ENCODE assay signal across 8 cellular contexts in genomic region chr20:3203315-3204123, GRCh38. TPM values are rescaled to one million over a fixed set of nuclear protein-coding genes. Genes with fewer than 3 reads are reported as not detected.
DNase-seq lines count a peak whose midpoint lies in the region; ATAC-seq and TF ChIP-seq lines count a peak whose summit lies in the region.

No MANE protein-coding gene starts in this region.

- H3K27ac ChIP-seq in foreskin keratinocyte: peak overlapping the region; percentile 7

- peak; percentile 39 to 47 for ATAC-seq in activated T-cell treated with anti-CD3 and anti-CD28 coated beads, Interleukin-2, amount 50 U/mL, for 4 hours
- ATAC-seq in foreskin keratinocyte: peak; percentile 13

- H3K27ac Mint-ChIP-seq in osteocyte (ENCODE audit: unreplicated experiment): peak overlapping the region; percentile 91

- DNase-seq in GM06990 (ENCODE audit: extremely low read depth, insufficient read length) (peak; percentile 59), HEK293T (ENCODE audit: extremely low spot score) (peak; percentile 25), NCI-H2029 (lab: John Stamatoyannopoulos, UW) (peak; percentile 66), foreskin keratinocyte (peak in 1 of 2 donors; percentile 21), osteocyte (ENCODE audit: extremely low spot score, unreplicated experiment) (no peak), T1000 (lab: John Stamatoyannopoulos, UW) (no peak), activated gamma-delta T cell (lab: John Stamatoyannopoulos, UW) (no peak)
- DNase-seq in activated T-cell treated with anti-CD3 and anti-CD28 coated beads, Interleukin-2, amount 50 U/mL, for 4 hours: peak; percentile 14

- no peak for TF ChIP-seq CTCF in GM06990 (IDR thresholded peaks at IDR 0.05; ENCODE audit: insufficient read depth, low read length, poor library complexity, severe bottlenecking)
- TF ChIP-seq CTCF in foreskin keratinocyte (conservative IDR thresholded peaks at IDR 0.05): no peak
- TF ChIP-seq CTCF in osteocyte (IDR thresholded peaks at IDR 0.05): no peak

- no peaks in the 10 kb centered on the region for H3K27me3 Mint-ChIP-seq in activated T-cell treated with anti-CD3 and anti-CD28 coated beads, Interleukin-2, amount 50 U/mL, for 4 hours (ENCODE audit: low read depth)
- no peaks in the 10 kb centered on the region for H3K27me3 Mint-ChIP-seq in osteocyte (ENCODE audit: unreplicated experiment)

- H3K4me3 ChIP-seq in GM06990 (replicated peaks; ENCODE audit: low read depth, low read length): peak overlapping the region; percentile 95

- no peaks in the 10 kb centered on the region for H3K9me3 Mint-ChIP-seq in activated T-cell treated with anti-CD3 and anti-CD28 coated beads, Interleukin-2, amount 50 U/mL, for 4 hours
- no peaks in the 10 kb centered on the region for H3K9me3 Mint-ChIP-seq in osteocyte (ENCODE audit: unreplicated experiment)

- CTCF ChIA-PET in HEK293T (lab: Yijun Ruan, JAX): no interaction called here

- peak overlapping the region; percentile 93 for H3K4me3 Mint-ChIP-seq in activated T-cell treated with anti-CD3 and anti-CD28 coated beads, Interleukin-2, amount 50 U/mL, for 4 hours
- H3K4me3 Mint-ChIP-seq in osteocyte (ENCODE audit: unreplicated experiment): peak overlapping the region; percentile 93

- H3K36me3 ChIP-seq in GM06990 (ENCODE audit: control insufficient read depth, insufficient read depth, low read length): peaks cover 7% of the 10 kb centered on the region

- H3K4me1 ChIP-seq in foreskin keratinocyte: no peaks in the 10 kb centered on the region

- H3K4me1 Mint-ChIP-seq in activated T-cell treated with anti-CD3 and anti-CD28 coated beads, Interleukin-2, amount 50 U/mL, for 4 hours (ENCODE audit: low read depth): peaks cover 10% of the 10 kb centered on the region
- H3K4me1 Mint-ChIP-seq in osteocyte (ENCODE audit: unreplicated experiment): peaks cover 13% of the 10 kb centered on the region

- POLR2A ChIA-PET in HEK293T (lab: Yijun Ruan, JAX): interaction anchor here (0.9 to 1.7 kb wide), 3 partner anchors 11 to 19 kb away, joined by 3 to 8 read pairs (median 5); no protein-coding TSS in a partner anchor

- H3K36me3 Mint-ChIP-seq in activated T-cell treated with anti-CD3 and anti-CD28 coated beads, Interleukin-2, amount 50 U/mL, for 4 hours (ENCODE audit: insufficient read depth): peaks cover 13% of the 10 kb centered on the region
- H3K36me3 Mint-ChIP-seq in osteocyte (ENCODE audit: unreplicated experiment): peaks cover 19% of the 10 kb centered on the region

- H3K27me3 ChIP-seq in GM06990 (replicated peaks; ENCODE audit: control insufficient read depth, insufficient read depth, low read length): no peaks in the 10 kb centered on the region
- H3K27me3 ChIP-seq in foreskin keratinocyte: no peaks in the 10 kb centered on the region

TF ChIP-seq in HEK293T, 16 proteins besides CTCF, POLR2A, EP300 and RAD21:
- TF ChIP-seq SUZ12 (IDR thresholded peaks at IDR 0.05): no peak
- no peak for TF ChIP-seq PKNOX1 (IDR thresholded peaks at IDR 0.05)
- TF ChIP-seq TARDBP (IDR thresholded peaks at IDR 0.05): no peak
- TF ChIP-seq HDGF (IDR thresholded peaks at IDR 0.05; ENCODE audit: borderline replicate concordance): no peak
- TF ChIP-seq LEF1 (IDR thresholded peaks at IDR 0.05; ENCODE audit: borderline replicate concordance): no peak
- no peak for TF ChIP-seq ZNF384 (IDR thresholded peaks at IDR 0.05)
- TF ChIP-seq ARNT (IDR thresholded peaks at IDR 0.05): no peak
- no peak for TF ChIP-seq SP1 (IDR thresholded peaks at IDR 0.05)
- no peak for TF ChIP-seq FOXA1 (IDR thresholded peaks at IDR 0.05)
- no peak for TF ChIP-seq ELF4 (IDR thresholded peaks at IDR 0.05)
- TF ChIP-seq CTBP1 (IDR thresholded peaks at IDR 0.05; ENCODE audit: borderline replicate concordance): no peak
- TF ChIP-seq FOXM1 (IDR thresholded peaks at IDR 0.05; ENCODE audit: borderline replicate concordance): no peak
- no peak for TF ChIP-seq FOXK2 (IDR thresholded peaks at IDR 0.05)
- no peak for TF ChIP-seq NFRKB (IDR thresholded peaks at IDR 0.05)
- no peak for TF ChIP-seq L3MBTL2 (conservative IDR thresholded peaks at IDR 0.05)

RNA-seq across cellular contexts. Expression of gene DDRGK1, which starts 1.0 kb away (rescaled TPM):
- total RNA-seq in activated T-cell treated with anti-CD3 and anti-CD28 coated beads, Interleukin-2, amount 50 U/mL, for 4 hours: 10 to 100 TPM; 65.4 to 75.8 (median 68.9) TPM
- total RNA-seq in foreskin keratinocyte (42.3 and 47.4 TPM in 2 replicates), osteocyte (79.6 and 84.2 TPM in 2 replicates)
- 64.4 and 69.6 TPM in 2 replicates for polyA plus RNA-seq in foreskin keratinocyte

RNA-seq across cellular contexts. Expression of gene ITPA, which starts 5.8 kb away (rescaled TPM):
- total RNA-seq in activated T-cell treated with anti-CD3 and anti-CD28 coated beads, Interleukin-2, amount 50 U/mL, for 4 hours: 100 to 1,000 TPM; 106 to 138 (median 130) TPM
- total RNA-seq in foreskin keratinocyte (47.2 and 58.0 TPM in 2 replicates), osteocyte (57.5 and 58.4 TPM in 2 replicates)
- 82.1 and 97.0 TPM in 2 replicates for polyA plus RNA-seq in foreskin keratinocyte

RNA-seq across cellular contexts. Expression of gene LZTS3, which starts 30.2 kb away (rescaled TPM):
- total RNA-seq in activated T-cell treated with anti-CD3 and anti-CD28 coated beads, Interleukin-2, amount 50 U/mL, for 4 hours: 1 to 10 TPM in 1 of 3 donors, under 1 TPM in 2; 0.46 to 1.1 (median 0.61) TPM
- 3.1 and 3.3 TPM in 2 replicates for total RNA-seq in foreskin keratinocyte
- 1.8 and 2.4 TPM in 2 replicates for polyA plus RNA-seq in foreskin keratinocyte
- total RNA-seq in osteocyte: 6.6 and 6.9 TPM in 2 replicates

RNA-seq across cellular contexts. Expression of gene SLC4A11, which starts 35.5 kb away (rescaled TPM):
- total RNA-seq in activated T-cell treated with anti-CD3 and anti-CD28 coated beads, Interleukin-2, amount 50 U/mL, for 4 hours: 1 to 10 TPM; 1.3 to 3.1 (median 1.4) TPM
- total RNA-seq in foreskin keratinocyte: 11.3 TPM in 2 replicates
- polyA plus RNA-seq in foreskin keratinocyte: 9.6 and 10.2 TPM in 2 replicates
- total RNA-seq in osteocyte: 2.4 and 3.2 TPM in 2 replicates

RNA-seq across cellular contexts. Expression of gene FASTKD5, which starts 43.9 kb away (rescaled TPM):
- 10 to 100 TPM; 27.7 to 29.9 (median 28.0) TPM for total RNA-seq in activated T-cell treated with anti-CD3 and anti-CD28 coated beads, Interleukin-2, amount 50 U/mL, for 4 hours
- 17.6 and 19.1 TPM in 2 replicates for total RNA-seq in foreskin keratinocyte
- 9.8 and 10.4 TPM in 2 replicates for polyA plus RNA-seq in foreskin keratinocyte
- 13.5 and 14.0 TPM in 2 replicates for total RNA-seq in osteocyte

Comparison
In these comparisons a context has a peak if more than half of its experiments do, and no peak if none do; other contexts are left out.
1. DNase-seq: peak in GM06990 (single experiment), HEK293T (single experiment), NCI-H2029 (single experiment) and activated T-cell treated with anti-CD3 and anti-CD28 coated beads, Interleukin-2, amount 50 U/mL, for 4 hours (single experiment); none in osteocyte (single experiment), T1000 (single experiment) and activated gamma-delta T cell (single experiment).